Comparison of ENCODE assay signal across 8 cellular contexts in genomic region chr14:64717870-64718269, GRCh38. TPM values are rescaled to one million over a fixed set of nuclear protein-coding genes. Genes with fewer than 3 reads are reported as not detected.
DNase-seq lines count a peak whose midpoint lies in the region; ATAC-seq and TF ChIP-seq lines count a peak whose summit lies in the region.

No MANE protein-coding gene starts in this region.

- H3K9me3 Mint-ChIP-seq in T-helper 1 cell treated with Interleukin-12 subunit alpha and Interleukin-12 subunit beta and Interleukin-4 antibody, amounts not matched to agents 30 μg/mL and 1 μg/mL, for 36 hours: peaks cover 19% of the 10 kb centered on the region

- H3K4me1 ChIP-seq in mucosa of rectum (ENCODE audit: control insufficient read depth in 2 of 2, insufficient read depth in 2 of 2, low read length in 2 of 2): peaks cover 73 to 76% of the 10 kb centered on the region in 2 donors
- H3K4me1 ChIP-seq in upper lobe of right lung: peaks cover 56% of the 10 kb centered on the region

- H3K27ac ChIP-seq in dorsolateral prefrontal cortex (peak overlapping the region; percentile 18 to 99 (median 87)), mucosa of rectum (ENCODE audit: low read depth in 2 of 2, low read length in 2 of 2) (peak overlapping the region; percentile 90 to 98), upper lobe of right lung (peak overlapping the region; percentile 7)

- no peak overlapping the region for H3K27ac Mint-ChIP-seq in T-helper 1 cell treated with Interleukin-12 subunit alpha and Interleukin-12 subunit beta and Interleukin-4 antibody, amounts not matched to agents 30 μg/mL and 1 μg/mL, for 36 hours

- no peaks in the 10 kb centered on the region for H3K9me3 ChIP-seq in mucosa of rectum (ENCODE audit: control insufficient read depth in 2 of 2, low read length in 2 of 2)
- H3K9me3 ChIP-seq in upper lobe of right lung: no peaks in the 10 kb centered on the region

- H3K9ac ChIP-seq in mucosa of rectum (ENCODE audit: low read depth in 1 of 2, low read length in 2 of 2): peak overlapping the region in 1 of 2 donors; percentile 28

- H3K36me3 ChIP-seq in mucosa of rectum (ENCODE audit: control insufficient read depth in 2 of 2, insufficient read depth in 2 of 2, low read length in 2 of 2): no peaks in the 10 kb centered on the region
- H3K36me3 ChIP-seq in upper lobe of right lung: no peaks in the 10 kb centered on the region

- H3K4me3 Mint-ChIP-seq in T-helper 1 cell treated with Interleukin-12 subunit alpha and Interleukin-12 subunit beta and Interleukin-4 antibody, amounts not matched to agents 30 μg/mL and 1 μg/mL, for 36 hours: peak overlapping the region; percentile 56

- H3K36me3 Mint-ChIP-seq in T-helper 1 cell treated with Interleukin-12 subunit alpha and Interleukin-12 subunit beta and Interleukin-4 antibody, amounts not matched to agents 30 μg/mL and 1 μg/mL, for 36 hours (ENCODE audit: low read depth): peaks cover 52% of the 10 kb centered on the region

- DNase-seq in T-helper 1 cell (no peak), dorsolateral prefrontal cortex (peak in 2 of 10 donors; percentile 26 to 41), upper lobe of right lung (no peak), omental fat pad (ENCODE audit: low spot score) (no peak), AG08395 (ENCODE audit: low spot score) (no peak)

- intact Hi-C loops in dorsolateral prefrontal cortex (cut with DNase I) (loop anchor here (5.0 kb wide), 2 partner anchors 36 to 46 kb away; no protein-coding TSS in a partner anchor), upper lobe of right lung (cut with DNase I) (no loop called here)

- H3K27me3 ChIP-seq in dorsolateral prefrontal cortex: no peaks in the 10 kb centered on the region
- H3K27me3 ChIP-seq in mucosa of rectum (ENCODE audit: control insufficient read depth in 2 of 2, insufficient read depth in 2 of 2, low read length in 2 of 2): no peaks in the 10 kb centered on the region
- no peaks in the 10 kb centered on the region for H3K27me3 ChIP-seq in upper lobe of right lung

- TF ChIP-seq CTCF in dorsolateral prefrontal cortex (IDR thresholded peaks at IDR 0.05 in 54 of 56, conservative IDR thresholded peaks at IDR 0.05 in 2 of 56; ENCODE audit: low read depth in 1 of 56, partially characterized antibody in 56 of 56) (no peak), upper lobe of right lung (IDR thresholded peaks at IDR 0.05) (no peak), omental fat pad (IDR thresholded peaks at IDR 0.05) (no peak)

- peak overlapping the region in 38 of 59 donors; percentile 0 to 73 (median 44) for H3K4me3 ChIP-seq in dorsolateral prefrontal cortex
- H3K4me3 ChIP-seq in mucosa of rectum (ENCODE audit: low read length in 2 of 2): no peak overlapping the region
- H3K4me3 ChIP-seq in upper lobe of right lung: no peak overlapping the region

- ATAC-seq in upper lobe of right lung (no peak), omental fat pad (ENCODE audit: low FRiP score) (no peak), GM18861 (IDR thresholded peaks at IDR 0.05; ENCODE audit: unreplicated experiment) (no peak)

- peaks cover 18% of the 10 kb centered on the region for H3K27me3 Mint-ChIP-seq in T-helper 1 cell treated with Interleukin-12 subunit alpha and Interleukin-12 subunit beta and Interleukin-4 antibody, amounts not matched to agents 30 μg/mL and 1 μg/mL, for 36 hours (ENCODE audit: low read depth)

- H3K4me1 Mint-ChIP-seq in T-helper 1 cell treated with Interleukin-12 subunit alpha and Interleukin-12 subunit beta and Interleukin-4 antibody, amounts not matched to agents 30 μg/mL and 1 μg/mL, for 36 hours (ENCODE audit: low read depth): peaks cover 77% of the 10 kb centered on the region

RNA-seq across cellular contexts. Expression of gene PLEKHG3, which starts 13.6 kb away (rescaled TPM):
- 100 to 1,000 TPM in 43 of 120 experiments, 10 to 100 TPM in 77; 27.1 to 361 (median 85.0) TPM for total RNA-seq in dorsolateral prefrontal cortex
- 34.5 TPM for total RNA-seq in upper lobe of right lung
- total RNA-seq in omental fat pad: 10 to 100 TPM; 29.6 to 45.9 (median 37.5) TPM

Comparison
In these comparisons a context has a peak if more than half of its experiments do, and no peak if none do; other contexts are left out.
1. H3K27ac ChIP-seq: peak in every context shown above with its lines; median percentile 94 in mucosa of rectum; 87 in dorsolateral prefrontal cortex; 7 in upper lobe of right lung.
2. H3K4me3 ChIP-seq: peak in dorsolateral prefrontal cortex (38 of 59); none in mucosa of rectum (0 of 2) and upper lobe of right lung (single experiment).